ENCODE assay signal across 18 cellular contexts in the genomic region with DNA sequence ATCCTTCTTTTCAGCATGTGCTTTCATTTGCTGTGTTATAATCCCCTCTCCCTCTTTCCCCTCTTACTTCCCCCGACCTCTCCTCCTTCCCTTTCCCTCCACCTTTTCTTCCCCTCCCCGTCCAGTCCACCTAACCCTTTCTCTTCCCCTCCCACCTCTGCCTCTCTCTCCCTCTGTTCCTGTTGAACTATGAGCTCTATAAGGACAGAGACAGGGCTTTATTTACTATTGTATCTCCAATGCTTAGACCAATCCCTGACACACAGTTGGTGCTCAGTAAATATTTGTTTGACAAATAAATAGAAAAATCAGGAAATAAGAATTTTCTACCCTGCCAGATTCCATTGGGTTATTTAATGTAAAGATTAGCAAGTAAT.
DNase-seq lines count a peak whose midpoint lies in the region; ATAC-seq, FAIRE-seq and TF ChIP-seq lines count a peak whose summit lies in the region.
"Had no signal": no experiment of that assay in that cellular context is flagged by ENCODE, and none has a peak within 500 bp of the region (broad histone marks: within the 10 kb centered on the region; RNA-seq: fewer than 3 reads in every experiment).

No MANE protein-coding gene starts in this region.

- H3K4me1 ChIP-seq in iPS-18a (ENCODE audit: control insufficient read depth, low read depth, low read length) (peaks cover 21% of the 10 kb centered on the region), small intestine (ENCODE audit: control insufficient read depth in 2 of 2, insufficient read depth in 1 of 2, low read depth in 1 of 2, low read length in 1 of 2) (no peaks in the 10 kb centered on the region)

- POLR2A ChIA-PET in HEK293T (lab: Yijun Ruan, JAX): no interaction called here

- H3K27ac ChIP-seq in iPS-18a (ENCODE audit: low read length): no peak overlapping the region
- H3K27ac ChIP-seq in small intestine (ENCODE audit: low read depth in 1 of 2, low read length in 1 of 2): no peak overlapping the region
- H3K27ac ChIP-seq: SK-N-MC had no signal

- H3K36me3 ChIP-seq in H7 (replicated peaks; ENCODE audit: control insufficient read depth, insufficient read depth, low read length) (no peaks in the 10 kb centered on the region), iPS-18a (ENCODE audit: control insufficient read depth, low read depth, low read length) (no peaks in the 10 kb centered on the region), small intestine (ENCODE audit: control insufficient read depth in 2 of 2, insufficient read depth in 2 of 2, low read length in 2 of 2) (no peaks in the 10 kb centered on the region)
- H3K36me3 ChIP-seq: HAP-1 had no signal

- H3K4me3 Mint-ChIP-seq in T-helper 17 cell: no peak overlapping the region
- H3K4me3 Mint-ChIP-seq: B cell; CD8-positive, alpha-beta T cell had no signal

- CTCF ChIA-PET in HEK293T (lab: Yijun Ruan, JAX): no interaction called here

- H3K27me3 ChIP-seq in H7 (ENCODE audit: control insufficient read depth, insufficient read depth, low read length) (no peaks in the 10 kb centered on the region), iPS-18a (ENCODE audit: control insufficient read depth, insufficient read depth, low read length) (no peaks in the 10 kb centered on the region), small intestine (ENCODE audit: control insufficient read depth in 2 of 2, insufficient read depth in 2 of 2, low read length in 2 of 2) (no peaks in the 10 kb centered on the region)

- peaks cover 48% of the 10 kb centered on the region for H3K27me3 Mint-ChIP-seq in T-helper 17 cell

- H3K4me3 ChIP-seq in H7 (ENCODE audit: insufficient read depth, low read depth, low read length) (no peak overlapping the region), iPS-18a (ENCODE audit: low read length) (peak overlapping the region; percentile 26), small intestine (ENCODE audit: low read depth in 1 of 2, low read length in 2 of 2) (no peak overlapping the region)
- H3K4me3 ChIP-seq: HAP-1, SK-N-MC had no signal

- peak overlapping the region; percentile 67 for H3K27ac Mint-ChIP-seq in T-helper 17 cell
- H3K27ac Mint-ChIP-seq: B cell; CD8-positive, alpha-beta T cell had no signal

- no peak for FAIRE-seq in small intestine (lab: Jason Lieb, UNC)

- 19 to 32% (median 23%) methylated on average over 2 of the region's 2 CpGs for WGBS in small intestine, 3 donors

- DNase-seq in H7 (peak; percentile 18), T-helper 17 cell (no peak), small intestine (peak; percentile 25), HEK293T (ENCODE audit: extremely low spot score) (no peak), NCI-H1417 (lab: John Stamatoyannopoulos, UW) (no peak)
- DNase-seq: CD8-positive, alpha-beta T cell; KBM-7; NCI-H1092 treated with DMSO at 0.1 percent for 48 hours; NCI-H1694 treated with DMSO at 0.1 percent for 48 hours; NCI-H345; NCI-H748 treated with DMSO at 0.1 percent for 48 hours had no signal

- H3K9ac ChIP-seq in iPS-18a (ENCODE audit: low read length): no peak overlapping the region

- ATAC-seq in T-helper 17 cell (no peak), HG03108 (IDR thresholded peaks at IDR 0.05; ENCODE audit: unreplicated experiment) (no peak)
- ATAC-seq: CD8-positive, alpha-beta T cell; Panc1; Right ventricle myocardium inferior had no signal

- peaks cover 4% of the 10 kb centered on the region for H3K36me3 Mint-ChIP-seq in T-helper 17 cell (ENCODE audit: low read depth)
- H3K36me3 Mint-ChIP-seq: CD8-positive, alpha-beta T cell had no signal

- peaks cover 13% of the 10 kb centered on the region for H3K4me1 Mint-ChIP-seq in T-helper 17 cell

- H3K9me3 ChIP-seq in T-helper 17 cell (ENCODE audit: control insufficient read depth, low read length, poor library complexity, severe bottlenecking) (no peaks in the 10 kb centered on the region), iPS-18a (ENCODE audit: control insufficient read depth, low read depth, low read length) (no peaks in the 10 kb centered on the region), small intestine (ENCODE audit: control insufficient read depth, low read depth) (no peaks in the 10 kb centered on the region)
- H3K9me3 ChIP-seq: HAP-1 had no signal

TF ChIP-seq in HEK293T, 16 proteins besides CTCF, POLR2A, EP300 and RAD21:
- TF ChIP-seq L3MBTL2 (conservative IDR thresholded peaks at IDR 0.05) (no peak), FOXK2 (IDR thresholded peaks at IDR 0.05) (no peak), LEF1 (IDR thresholded peaks at IDR 0.05; ENCODE audit: borderline replicate concordance) (no peak), ELF4 (IDR thresholded peaks at IDR 0.05) (no peak)

Comparison
In these comparisons a context has a peak if more than half of its experiments do, and no peak if none do; other contexts are left out.
1. DNase-seq: peak in H7 (single experiment) and small intestine (single experiment); none in T-helper 17 cell (0 of 3), HEK293T (single experiment) and NCI-H1417 (0 of 3).